Comparison of ENCODE assay signal across 10 cellular contexts in the genomic region with DNA sequence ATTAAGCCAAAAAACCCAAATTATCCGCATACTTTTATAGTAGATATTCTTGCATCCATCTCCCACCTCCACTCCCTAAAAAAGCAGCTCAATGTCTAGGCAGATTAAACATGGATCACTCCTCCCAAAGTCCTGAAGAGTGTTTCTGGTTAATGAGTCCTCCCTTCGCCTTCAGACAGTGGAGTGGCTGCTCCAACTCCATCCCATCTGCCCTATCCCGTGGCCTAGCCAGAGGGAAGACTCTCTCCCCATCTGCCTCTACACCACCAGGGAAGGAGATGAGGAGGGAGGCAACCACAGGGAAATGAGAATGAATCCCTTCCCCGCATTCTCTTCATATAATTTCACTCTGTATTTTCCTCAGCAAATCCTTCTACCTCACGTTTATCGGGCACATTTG.
A peak's percentile ranks its signal among the peaks of the same experiment; 100 is the strongest.
DNase-seq lines count a peak whose midpoint lies in the region; ATAC-seq and TF ChIP-seq lines count a peak whose summit lies in the region.
"Had no signal": no experiment of that assay in that cellular context is flagged by ENCODE, and none has a peak within 500 bp of the region (broad histone marks: within the 10 kb centered on the region; RNA-seq: fewer than 3 reads in every experiment).

No MANE protein-coding gene starts in this region.

- no peak for DNase-seq in A673 (ENCODE audit: low spot score)
- DNase-seq in endodermal cell: no peak
- peak; percentile 44 for DNase-seq in myocyte (ENCODE audit: low read depth)
- DNase-seq in ecto neural progenitor cell (ENCODE audit: low spot score): no peak
- DNase-seq in activated CD4-positive, CD25-positive, alpha-beta regulatory T cell (lab: John Stamatoyannopoulos, UW): no peak
- DNase-seq: activated CD4-positive, alpha-beta T cell treated with anti-CD3 and anti-CD28 coated beads for 36 hours; NCI-H1048 had no signal

- POLR2A ChIA-PET in A673 (lab: Charles Lee; ENCODE audit: low non-redundant PET): no interaction called here

- H3K36me3 Mint-ChIP-seq in endodermal cell (ENCODE audit: low read depth): peaks cover 18% of the 10 kb centered on the region
- H3K36me3 Mint-ChIP-seq in activated T-helper 17 cell treated with anti-CD3 and anti-CD28 coated beads, Interleukin-2, amount 50 U/mL, for 72 hours (ENCODE audit: low read depth): peaks cover 4% of the 10 kb centered on the region

- H3K4me3 Mint-ChIP-seq in endodermal cell: no peak overlapping the region
- H3K4me3 Mint-ChIP-seq in activated T-helper 17 cell treated with anti-CD3 and anti-CD28 coated beads, Interleukin-2, amount 50 U/mL, for 72 hours: no peak overlapping the region
- H3K4me3 Mint-ChIP-seq: activated CD4-positive, alpha-beta T cell treated with anti-CD3 and anti-CD28 coated beads for 36 hours had no signal

- H3K4me1 ChIP-seq in A673 (ENCODE audit: insufficient read depth, low read length, poor library complexity, severe bottlenecking) (peaks cover 65% of the 10 kb centered on the region), Loucy (ENCODE audit: insufficient read depth, low read length, poor library complexity, severe bottlenecking) (peaks cover 88% of the 10 kb centered on the region), endodermal cell (ENCODE audit: control insufficient read depth, insufficient read depth, low read length) (peaks cover 10% of the 10 kb centered on the region)

- peaks cover 38% of the 10 kb centered on the region for H3K4me1 Mint-ChIP-seq in endodermal cell
- H3K4me1 Mint-ChIP-seq in activated T-helper 17 cell treated with anti-CD3 and anti-CD28 coated beads, Interleukin-2, amount 50 U/mL, for 72 hours: peaks cover 37% of the 10 kb centered on the region

- H3K9me3 ChIP-seq in A673 (ENCODE audit: low read depth, low read length, poor library complexity, severe bottlenecking) (no peaks in the 10 kb centered on the region), Loucy (ENCODE audit: insufficient read depth, low read depth, low read length) (no peaks in the 10 kb centered on the region), endodermal cell (ENCODE audit: control insufficient read depth, low read length) (no peaks in the 10 kb centered on the region)

- H2AFZ ChIP-seq in Loucy (ENCODE audit: low read length): no peak overlapping the region

- H3K4me3 ChIP-seq in A673 (ENCODE audit: low read depth, low read length, poor library complexity, severe bottlenecking) (peak overlapping the region; percentile 79), Loucy (ENCODE audit: low read length, poor library complexity, severe bottlenecking) (peak overlapping the region; percentile 90), endodermal cell (ENCODE audit: low read length) (peak overlapping the region; percentile 87)

- ATAC-seq in activated T-helper 17 cell treated with anti-CD3 and anti-CD28 coated beads, Interleukin-2, amount 50 U/mL, for 72 hours (replicated peaks): no peak
- ATAC-seq in GM18519 (IDR thresholded peaks at IDR 0.05; ENCODE audit: low FRiP score, unreplicated experiment): no peak
- ATAC-seq: activated CD4-positive, alpha-beta T cell treated with anti-CD3 and anti-CD28 coated beads for 36 hours had no signal

- H4K20me1 ChIP-seq in Loucy (ENCODE audit: insufficient read depth, low read length, poor library complexity, severe bottlenecking): peaks cover 66% of the 10 kb centered on the region

- WGBS in endodermal cell (ENCODE audit: insufficient coverage in 1 of 2, insufficient read length in 1 of 2), 2 experiments: 84 to 87% methylated on average over 2 to 5 of the region's 6 CpGs

- BruUV-seq in A673 (replicated peaks; lab: Mats Ljungman, UMichigan): no TSS peak

- peak overlapping the region; percentile 89 for H3K9ac ChIP-seq in Loucy (ENCODE audit: low read depth, low read length, poor library complexity, severe bottlenecking)
- H3K9ac ChIP-seq in endodermal cell (ENCODE audit: extremely low read depth, low read length, poor library complexity, severe bottlenecking): no peak overlapping the region

- H3K27ac Mint-ChIP-seq in endodermal cell: no peak overlapping the region
- no peak overlapping the region for H3K27ac Mint-ChIP-seq in activated T-helper 17 cell treated with anti-CD3 and anti-CD28 coated beads, Interleukin-2, amount 50 U/mL, for 72 hours
- H3K27ac Mint-ChIP-seq: activated CD4-positive, alpha-beta T cell treated with anti-CD3 and anti-CD28 coated beads for 36 hours had no signal

- no peaks in the 10 kb centered on the region for H3K27me3 ChIP-seq in A673 (replicated peaks; ENCODE audit: insufficient read depth, low read depth, low read length, poor library complexity)
- H3K27me3 ChIP-seq in Loucy (ENCODE audit: insufficient read depth, low read length, poor library complexity, severe bottlenecking): no peaks in the 10 kb centered on the region
- H3K27me3 ChIP-seq in endodermal cell (ENCODE audit: control insufficient read depth, insufficient read depth, low read length, poor library complexity, severe bottlenecking): no peaks in the 10 kb centered on the region

- H3K36me3 ChIP-seq in A673 (ENCODE audit: insufficient read depth, low read length, poor library complexity, severe bottlenecking): peaks cover 16% of the 10 kb centered on the region
- peaks cover 19% of the 10 kb centered on the region; the same call in 1 of the 2 replicates for H3K36me3 ChIP-seq in Loucy (ENCODE audit: insufficient read depth, low read length)
- H3K36me3 ChIP-seq in endodermal cell (ENCODE audit: control insufficient read depth, insufficient read depth, low read length): peaks cover 53% of the 10 kb centered on the region

- H3K27ac ChIP-seq in A673 (ENCODE audit: low read depth, low read length, poor library complexity, severe bottlenecking): peak overlapping the region; percentile 87
- no peak overlapping the region for H3K27ac ChIP-seq in endodermal cell (ENCODE audit: low read depth, low read length)

- H3K27me3 Mint-ChIP-seq in endodermal cell (ENCODE audit: insufficient read depth): no peaks in the 10 kb centered on the region
- no peaks in the 10 kb centered on the region for H3K27me3 Mint-ChIP-seq in activated T-helper 17 cell treated with anti-CD3 and anti-CD28 coated beads, Interleukin-2, amount 50 U/mL, for 72 hours
- H3K27me3 Mint-ChIP-seq: activated CD4-positive, alpha-beta T cell treated with anti-CD3 and anti-CD28 coated beads for 36 hours had no signal

- TF ChIP-seq CTCF in A673 (conservative IDR thresholded peaks at IDR 0.05; ENCODE audit: low read depth, low read length): no peak
- TF ChIP-seq CTCF in Loucy (conservative IDR thresholded peaks at IDR 0.05; ENCODE audit: low read length): no peak
- TF ChIP-seq CTCF in endodermal cell (conservative IDR thresholded peaks at IDR 0.05): no peak

- intact Hi-C loops in A673 (cut with micrococcal nuclease; ENCODE audit: unreplicated experiment): no loop called here

- H3K4me2 ChIP-seq in Loucy (ENCODE audit: low read depth, low read length, poor library complexity, severe bottlenecking): peak overlapping the region; percentile 91

- H3K9me3 Mint-ChIP-seq in endodermal cell: no peaks in the 10 kb centered on the region
- no peaks in the 10 kb centered on the region for H3K9me3 Mint-ChIP-seq in activated T-helper 17 cell treated with anti-CD3 and anti-CD28 coated beads, Interleukin-2, amount 50 U/mL, for 72 hours

- H3K79me2 ChIP-seq in Loucy (ENCODE audit: insufficient read depth, low read length): peaks cover 80% of the 10 kb centered on the region

- H3F3A ChIP-seq in Loucy (ENCODE audit: low read depth): peaks cover 9% of the 10 kb centered on the region; the same call in 1 of the 2 replicates

- no peaks in the 10 kb centered on the region for H3K9me2 ChIP-seq in Loucy (replicated peaks; ENCODE audit: low read depth, low read length)

- CTCF ChIA-PET in A673 (lab: Charles Lee): no interaction called here
